1 cellular context compared by ENCODE assay signal in the genomic region with DNA sequence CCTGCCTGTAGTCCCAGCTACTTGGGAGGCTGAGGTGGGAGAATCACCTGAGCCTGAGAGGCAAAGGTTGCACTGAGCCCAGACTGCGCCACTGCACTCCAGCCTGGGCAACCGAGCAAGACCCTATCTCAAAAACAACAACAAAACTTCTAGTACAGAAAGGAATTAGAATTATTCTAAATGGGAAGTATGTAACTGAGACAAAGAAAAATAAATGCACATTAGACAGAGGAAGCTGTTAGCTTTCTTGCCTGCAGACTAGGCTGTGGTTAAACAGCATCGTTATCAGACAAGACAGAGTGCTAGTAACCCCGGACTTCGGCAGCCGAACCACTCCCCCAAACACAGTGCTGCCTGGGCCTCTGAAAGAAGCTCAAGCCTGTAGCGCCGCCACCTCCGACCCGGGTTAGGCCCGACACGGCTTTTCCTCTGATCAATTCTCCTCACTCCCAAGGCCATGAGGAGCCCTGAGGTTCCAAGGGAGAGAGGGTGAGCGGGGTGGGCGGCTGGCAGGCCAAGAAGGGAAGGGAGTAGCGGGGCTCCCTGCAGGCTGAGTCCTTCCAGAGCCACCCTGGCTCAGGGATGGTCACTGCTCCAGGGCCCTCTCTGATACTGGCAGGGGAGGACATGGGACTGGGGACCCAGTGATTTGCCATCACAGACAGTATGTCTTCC.
TF ChIP-seq lines count a peak whose summit lies in the region.

No MANE protein-coding gene starts in this region.

TF ChIP-seq in K562, 482 proteins besides CTCF, POLR2A, EP300 and RAD21 (continued from another document and continues in another):
- TF ChIP-seq STAT5A (IDR thresholded peaks at IDR 0.05; ENCODE audit: borderline replicate concordance, low read length) (peak; percentile 46; the same call in 1 of the 2 replicates), ZNF165 (CRISPR knock-in tag; IDR thresholded peaks at IDR 0.05; ENCODE audit: borderline replicate concordance) (no peak), ZNF699 (CRISPR knock-in tag; IDR thresholded peaks at IDR 0.05; ENCODE audit: insufficient replicate concordance) (no peak), IFI16 (CRISPR knock-in tag; IDR thresholded peaks at IDR 0.05) (no peak), CXXC5 (CRISPR knock-in tag; IDR thresholded peaks at IDR 0.05) (peak; percentile 49), SP1 (CRISPR knock-in tag; IDR thresholded peaks at IDR 0.05) (peak; percentile 33; the same call in 1 of the 2 replicates), TCF3 (CRISPR knock-in tag; IDR thresholded peaks at IDR 0.05) (peak; percentile 93), BRD9 (IDR thresholded peaks at IDR 0.05; ENCODE audit: low read depth, partially characterized antibody) (peak; percentile 49), ZNF589 (CRISPR knock-in tag; IDR thresholded peaks at IDR 0.05; ENCODE audit: low read depth) (peak; percentile 66; the same call in 1 of the 2 replicates), STAT5B (CRISPR knock-in tag; IDR thresholded peaks at IDR 0.05) (no peak), ZNF121 (CRISPR knock-in tag; conservative IDR thresholded peaks at IDR 0.05) (peak; percentile 94), MTA1 (IDR thresholded peaks at IDR 0.05; ENCODE audit: borderline replicate concordance) (0 out of 2 replicates have a peak, but pooled peaks have one; percentile 33), ZZZ3 (IDR thresholded peaks at IDR 0.05) (no peak), MYC (IDR thresholded peaks at IDR 0.05; ENCODE audit: low read depth, low read length) (peak; percentile 50; the same call in 1 of the 2 replicates), MYC (CRISPR knock-in tag; IDR thresholded peaks at IDR 0.05; ENCODE audit: borderline replicate concordance, low read depth) (no peak), CBX8 (IDR thresholded peaks at IDR 0.05; ENCODE audit: borderline replicate concordance, extremely low read depth, low read depth, low read length, poor library complexity, severe bottlenecking) (no peak), KLF16 (IDR thresholded peaks at IDR 0.05) (peak; percentile 79), SNIP1 (IDR thresholded peaks at IDR 0.05; ENCODE audit: low read depth) (no peak), TAF1 (IDR thresholded peaks at IDR 0.05; ENCODE audit: control insufficient read depth, extremely low read depth, insufficient read depth, low read length, severe bottlenecking) (peak; percentile 33), KLF1 (tag; IDR thresholded peaks at IDR 0.05) (no peak), MCM5 (IDR thresholded peaks at IDR 0.05; ENCODE audit: low read depth) (no peak), CEBPB (tag; IDR thresholded peaks at IDR 0.05) (no peak), KDM4B (IDR thresholded peaks at IDR 0.05; ENCODE audit: borderline replicate concordance in 2 of 2, low read depth in 1 of 2) (0 out of 4 replicates have a peak, but pooled peaks of 1 of the 2 experiments have one; percentile 52), CCNT2 (IDR thresholded peaks at IDR 0.05; ENCODE audit: borderline replicate concordance, extremely low read depth, insufficient read length, low read depth, low read length) (peak; percentile 58), SOX6 (IDR thresholded peaks at IDR 0.05) (peak; percentile 78), ZNF175 (CRISPR knock-in tag; IDR thresholded peaks at IDR 0.05; ENCODE audit: low read depth) (0 out of 2 replicates have a peak, but pooled peaks have one; percentile 59), FOXM1 (IDR thresholded peaks at IDR 0.05; ENCODE audit: low read depth) (no peak; the same call in 1 of the 2 replicates), FOXM1 (CRISPR knock-in tag; IDR thresholded peaks at IDR 0.05; ENCODE audit: low read depth) (no peak), RNF2 (IDR thresholded peaks at IDR 0.05) (peak; percentile 88; the same call in 1 of the 2 replicates)
- TF ChIP-seq, protein P1, sequence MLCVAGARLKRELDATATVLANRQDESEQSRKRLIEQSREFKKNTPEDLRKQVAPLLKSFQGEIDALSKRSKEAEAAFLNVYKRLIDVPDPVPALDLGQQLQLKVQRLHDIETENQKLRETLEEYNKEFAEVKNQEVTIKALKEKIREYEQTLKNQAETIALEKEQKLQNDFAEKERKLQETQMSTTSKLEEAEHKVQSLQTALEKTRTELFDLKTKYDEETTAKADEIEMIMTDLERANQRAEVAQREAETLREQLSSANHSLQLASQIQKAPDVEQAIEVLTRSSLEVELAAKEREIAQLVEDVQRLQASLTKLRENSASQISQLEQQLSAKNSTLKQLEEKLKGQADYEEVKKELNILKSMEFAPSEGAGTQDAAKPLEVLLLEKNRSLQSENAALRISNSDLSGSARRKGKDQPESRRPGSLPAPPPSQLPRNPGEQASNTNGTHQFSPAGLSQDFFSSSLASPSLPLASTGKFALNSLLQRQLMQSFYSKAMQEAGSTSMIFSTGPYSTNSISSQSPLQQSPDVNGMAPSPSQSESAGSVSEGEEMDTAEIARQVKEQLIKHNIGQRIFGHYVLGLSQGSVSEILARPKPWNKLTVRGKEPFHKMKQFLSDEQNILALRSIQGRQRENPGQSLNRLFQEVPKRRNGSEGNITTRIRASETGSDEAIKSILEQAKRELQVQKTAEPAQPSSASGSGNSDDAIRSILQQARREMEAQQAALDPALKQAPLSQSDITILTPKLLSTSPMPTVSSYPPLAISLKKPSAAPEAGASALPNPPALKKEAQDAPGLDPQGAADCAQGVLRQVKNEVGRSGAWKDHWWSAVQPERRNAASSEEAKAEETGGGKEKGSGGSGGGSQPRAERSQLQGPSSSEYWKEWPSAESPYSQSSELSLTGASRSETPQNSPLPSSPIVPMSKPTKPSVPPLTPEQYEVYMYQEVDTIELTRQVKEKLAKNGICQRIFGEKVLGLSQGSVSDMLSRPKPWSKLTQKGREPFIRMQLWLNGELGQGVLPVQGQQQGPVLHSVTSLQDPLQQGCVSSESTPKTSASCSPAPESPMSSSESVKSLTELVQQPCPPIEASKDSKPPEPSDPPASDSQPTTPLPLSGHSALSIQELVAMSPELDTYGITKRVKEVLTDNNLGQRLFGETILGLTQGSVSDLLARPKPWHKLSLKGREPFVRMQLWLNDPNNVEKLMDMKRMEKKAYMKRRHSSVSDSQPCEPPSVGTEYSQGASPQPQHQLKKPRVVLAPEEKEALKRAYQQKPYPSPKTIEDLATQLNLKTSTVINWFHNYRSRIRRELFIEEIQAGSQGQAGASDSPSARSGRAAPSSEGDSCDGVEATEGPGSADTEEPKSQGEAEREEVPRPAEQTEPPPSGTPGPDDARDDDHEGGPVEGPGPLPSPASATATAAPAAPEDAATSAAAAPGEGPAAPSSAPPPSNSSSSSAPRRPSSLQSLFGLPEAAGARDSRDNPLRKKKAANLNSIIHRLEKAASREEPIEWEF (CRISPR knock-in tag; IDR thresholded peaks at IDR 0.05) = no peak
- TF ChIP-seq, protein P2, sequence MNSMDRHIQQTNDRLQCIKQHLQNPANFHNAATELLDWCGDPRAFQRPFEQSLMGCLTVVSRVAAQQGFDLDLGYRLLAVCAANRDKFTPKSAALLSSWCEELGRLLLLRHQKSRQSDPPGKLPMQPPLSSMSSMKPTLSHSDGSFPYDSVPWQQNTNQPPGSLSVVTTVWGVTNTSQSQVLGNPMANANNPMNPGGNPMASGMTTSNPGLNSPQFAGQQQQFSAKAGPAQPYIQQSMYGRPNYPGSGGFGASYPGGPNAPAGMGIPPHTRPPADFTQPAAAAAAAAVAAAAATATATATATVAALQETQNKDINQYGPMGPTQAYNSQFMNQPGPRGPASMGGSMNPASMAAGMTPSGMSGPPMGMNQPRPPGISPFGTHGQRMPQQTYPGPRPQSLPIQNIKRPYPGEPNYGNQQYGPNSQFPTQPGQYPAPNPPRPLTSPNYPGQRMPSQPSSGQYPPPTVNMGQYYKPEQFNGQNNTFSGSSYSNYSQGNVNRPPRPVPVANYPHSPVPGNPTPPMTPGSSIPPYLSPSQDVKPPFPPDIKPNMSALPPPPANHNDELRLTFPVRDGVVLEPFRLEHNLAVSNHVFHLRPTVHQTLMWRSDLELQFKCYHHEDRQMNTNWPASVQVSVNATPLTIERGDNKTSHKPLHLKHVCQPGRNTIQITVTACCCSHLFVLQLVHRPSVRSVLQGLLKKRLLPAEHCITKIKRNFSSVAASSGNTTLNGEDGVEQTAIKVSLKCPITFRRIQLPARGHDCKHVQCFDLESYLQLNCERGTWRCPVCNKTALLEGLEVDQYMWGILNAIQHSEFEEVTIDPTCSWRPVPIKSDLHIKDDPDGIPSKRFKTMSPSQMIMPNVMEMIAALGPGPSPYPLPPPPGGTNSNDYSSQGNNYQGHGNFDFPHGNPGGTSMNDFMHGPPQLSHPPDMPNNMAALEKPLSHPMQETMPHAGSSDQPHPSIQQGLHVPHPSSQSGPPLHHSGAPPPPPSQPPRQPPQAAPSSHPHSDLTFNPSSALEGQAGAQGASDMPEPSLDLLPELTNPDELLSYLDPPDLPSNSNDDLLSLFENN (IDR thresholded peaks at IDR 0.05; ENCODE audit: low read depth in 2 of 2, low read length in 2 of 2) = peak in 1 of 2 experiments; percentile 80; a peak in 2 of 4 replicates
- TF ChIP-seq, protein P3, sequence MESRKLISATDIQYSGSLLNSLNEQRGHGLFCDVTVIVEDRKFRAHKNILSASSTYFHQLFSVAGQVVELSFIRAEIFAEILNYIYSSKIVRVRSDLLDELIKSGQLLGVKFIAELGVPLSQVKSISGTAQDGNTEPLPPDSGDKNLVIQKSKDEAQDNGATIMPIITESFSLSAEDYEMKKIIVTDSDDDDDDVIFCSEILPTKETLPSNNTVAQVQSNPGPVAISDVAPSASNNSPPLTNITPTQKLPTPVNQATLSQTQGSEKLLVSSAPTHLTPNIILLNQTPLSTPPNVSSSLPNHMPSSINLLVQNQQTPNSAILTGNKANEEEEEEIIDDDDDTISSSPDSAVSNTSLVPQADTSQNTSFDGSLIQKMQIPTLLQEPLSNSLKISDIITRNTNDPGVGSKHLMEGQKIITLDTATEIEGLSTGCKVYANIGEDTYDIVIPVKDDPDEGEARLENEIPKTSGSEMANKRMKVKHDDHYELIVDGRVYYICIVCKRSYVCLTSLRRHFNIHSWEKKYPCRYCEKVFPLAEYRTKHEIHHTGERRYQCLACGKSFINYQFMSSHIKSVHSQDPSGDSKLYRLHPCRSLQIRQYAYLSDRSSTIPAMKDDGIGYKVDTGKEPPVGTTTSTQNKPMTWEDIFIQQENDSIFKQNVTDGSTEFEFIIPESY (CRISPR knock-in tag; IDR thresholded peaks at IDR 0.05) = no peak
- TF ChIP-seq, protein P4, sequence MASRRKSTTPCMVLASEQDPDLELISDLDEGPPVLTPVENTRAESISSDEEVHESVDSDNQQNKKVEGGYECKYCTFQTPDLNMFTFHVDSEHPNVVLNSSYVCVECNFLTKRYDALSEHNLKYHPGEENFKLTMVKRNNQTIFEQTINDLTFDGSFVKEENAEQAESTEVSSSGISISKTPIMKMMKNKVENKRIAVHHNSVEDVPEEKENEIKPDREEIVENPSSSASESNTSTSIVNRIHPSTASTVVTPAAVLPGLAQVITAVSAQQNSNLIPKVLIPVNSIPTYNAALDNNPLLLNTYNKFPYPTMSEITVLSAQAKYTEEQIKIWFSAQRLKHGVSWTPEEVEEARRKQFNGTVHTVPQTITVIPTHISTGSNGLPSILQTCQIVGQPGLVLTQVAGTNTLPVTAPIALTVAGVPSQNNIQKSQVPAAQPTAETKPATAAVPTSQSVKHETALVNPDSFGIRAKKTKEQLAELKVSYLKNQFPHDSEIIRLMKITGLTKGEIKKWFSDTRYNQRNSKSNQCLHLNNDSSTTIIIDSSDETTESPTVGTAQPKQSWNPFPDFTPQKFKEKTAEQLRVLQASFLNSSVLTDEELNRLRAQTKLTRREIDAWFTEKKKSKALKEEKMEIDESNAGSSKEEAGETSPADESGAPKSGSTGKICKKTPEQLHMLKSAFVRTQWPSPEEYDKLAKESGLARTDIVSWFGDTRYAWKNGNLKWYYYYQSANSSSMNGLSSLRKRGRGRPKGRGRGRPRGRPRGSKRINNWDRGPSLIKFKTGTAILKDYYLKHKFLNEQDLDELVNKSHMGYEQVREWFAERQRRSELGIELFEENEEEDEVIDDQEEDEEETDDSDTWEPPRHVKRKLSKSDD (conservative IDR thresholded peaks at IDR 0.05; ENCODE audit: low read length) = no peak
- TF ChIP-seq, protein P5, sequence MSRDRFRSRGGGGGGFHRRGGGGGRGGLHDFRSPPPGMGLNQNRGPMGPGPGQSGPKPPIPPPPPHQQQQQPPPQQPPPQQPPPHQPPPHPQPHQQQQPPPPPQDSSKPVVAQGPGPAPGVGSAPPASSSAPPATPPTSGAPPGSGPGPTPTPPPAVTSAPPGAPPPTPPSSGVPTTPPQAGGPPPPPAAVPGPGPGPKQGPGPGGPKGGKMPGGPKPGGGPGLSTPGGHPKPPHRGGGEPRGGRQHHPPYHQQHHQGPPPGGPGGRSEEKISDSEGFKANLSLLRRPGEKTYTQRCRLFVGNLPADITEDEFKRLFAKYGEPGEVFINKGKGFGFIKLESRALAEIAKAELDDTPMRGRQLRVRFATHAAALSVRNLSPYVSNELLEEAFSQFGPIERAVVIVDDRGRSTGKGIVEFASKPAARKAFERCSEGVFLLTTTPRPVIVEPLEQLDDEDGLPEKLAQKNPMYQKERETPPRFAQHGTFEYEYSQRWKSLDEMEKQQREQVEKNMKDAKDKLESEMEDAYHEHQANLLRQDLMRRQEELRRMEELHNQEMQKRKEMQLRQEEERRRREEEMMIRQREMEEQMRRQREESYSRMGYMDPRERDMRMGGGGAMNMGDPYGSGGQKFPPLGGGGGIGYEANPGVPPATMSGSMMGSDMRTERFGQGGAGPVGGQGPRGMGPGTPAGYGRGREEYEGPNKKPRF (IDR thresholded peaks at IDR 0.05; ENCODE audit: low read depth, low read length) = no peak
- TF ChIP-seq, protein P6, sequence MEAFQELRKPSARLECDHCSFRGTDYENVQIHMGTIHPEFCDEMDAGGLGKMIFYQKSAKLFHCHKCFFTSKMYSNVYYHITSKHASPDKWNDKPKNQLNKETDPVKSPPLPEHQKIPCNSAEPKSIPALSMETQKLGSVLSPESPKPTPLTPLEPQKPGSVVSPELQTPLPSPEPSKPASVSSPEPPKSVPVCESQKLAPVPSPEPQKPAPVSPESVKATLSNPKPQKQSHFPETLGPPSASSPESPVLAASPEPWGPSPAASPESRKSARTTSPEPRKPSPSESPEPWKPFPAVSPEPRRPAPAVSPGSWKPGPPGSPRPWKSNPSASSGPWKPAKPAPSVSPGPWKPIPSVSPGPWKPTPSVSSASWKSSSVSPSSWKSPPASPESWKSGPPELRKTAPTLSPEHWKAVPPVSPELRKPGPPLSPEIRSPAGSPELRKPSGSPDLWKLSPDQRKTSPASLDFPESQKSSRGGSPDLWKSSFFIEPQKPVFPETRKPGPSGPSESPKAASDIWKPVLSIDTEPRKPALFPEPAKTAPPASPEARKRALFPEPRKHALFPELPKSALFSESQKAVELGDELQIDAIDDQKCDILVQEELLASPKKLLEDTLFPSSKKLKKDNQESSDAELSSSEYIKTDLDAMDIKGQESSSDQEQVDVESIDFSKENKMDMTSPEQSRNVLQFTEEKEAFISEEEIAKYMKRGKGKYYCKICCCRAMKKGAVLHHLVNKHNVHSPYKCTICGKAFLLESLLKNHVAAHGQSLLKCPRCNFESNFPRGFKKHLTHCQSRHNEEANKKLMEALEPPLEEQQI (IDR thresholded peaks at IDR 0.05) = no peak
- TF ChIP-seq, protein P7, sequence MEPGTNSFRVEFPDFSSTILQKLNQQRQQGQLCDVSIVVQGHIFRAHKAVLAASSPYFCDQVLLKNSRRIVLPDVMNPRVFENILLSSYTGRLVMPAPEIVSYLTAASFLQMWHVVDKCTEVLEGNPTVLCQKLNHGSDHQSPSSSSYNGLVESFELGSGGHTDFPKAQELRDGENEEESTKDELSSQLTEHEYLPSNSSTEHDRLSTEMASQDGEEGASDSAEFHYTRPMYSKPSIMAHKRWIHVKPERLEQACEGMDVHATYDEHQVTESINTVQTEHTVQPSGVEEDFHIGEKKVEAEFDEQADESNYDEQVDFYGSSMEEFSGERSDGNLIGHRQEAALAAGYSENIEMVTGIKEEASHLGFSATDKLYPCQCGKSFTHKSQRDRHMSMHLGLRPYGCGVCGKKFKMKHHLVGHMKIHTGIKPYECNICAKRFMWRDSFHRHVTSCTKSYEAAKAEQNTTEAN (CRISPR knock-in tag; IDR thresholded peaks at IDR 0.05) = no peak
